ENCODE assay signal across 30 cellular contexts in genomic region chr3:49611714-49612113, GRCh38.
"Had no signal": no experiment of that assay in that cellular context is flagged by ENCODE, and none has a peak within 500 bp of the region (broad histone marks: within the 10 kb centered on the region; RNA-seq: fewer than 3 reads in every experiment).

No MANE protein-coding gene starts in this region.

- H3K4me3 ChIP-seq: cardiac muscle cell, coronary artery, dorsolateral prefrontal cortex, left ventricle myocardium inferior, lung, ovary, prostate gland, sigmoid colon, SK-N-MC, smooth muscle cell, upper lobe of left lung had no signal

- H3K27ac Mint-ChIP-seq: activated CD8-positive, alpha-beta T cell treated with anti-CD3 and anti-CD28 coated beads for 36 hours; activated naive CD4-positive, alpha-beta T cell treated with anti-CD3 and anti-CD28 coated beads, Interleukin-2, amount 10 ng/mL, durations not matched to agents 7 days and 5 days; naive B cell; nephron progenitor cell; stimulated activated memory B cell treated with anti-CD40 and anti-IgM and Interleukin-4, amounts not matched to agents 10 μg/mL and 1 μg/mL and 100 μg/mL, for 72 hours; stimulated activated naive CD8-positive, alpha-beta T cell treated with anti-CD3 and anti-CD28 coated beads, Interleukin-15, amount 100 ng/mL, for 72 hours; T-helper 1 cell treated with Interleukin-12 subunit alpha and Interleukin-12 subunit beta and Interleukin-4 antibody, amounts not matched to agents 30 μg/mL and 1 μg/mL, for 36 hours had no signal

- ATAC-seq: activated CD8-positive, alpha-beta T cell treated with anti-CD3 and anti-CD28 coated beads for 36 hours; stimulated activated memory B cell treated with anti-CD40 and anti-IgM and Interleukin-4, amounts not matched to agents 10 μg/mL and 1 μg/mL and 100 μg/mL, for 72 hours; stimulated activated naive CD8-positive, alpha-beta T cell treated with anti-CD3 and anti-CD28 coated beads, Interleukin-15, amount 100 ng/mL, for 72 hours had no signal

- H3K9me3 Mint-ChIP-seq: T-helper 1 cell treated with Interleukin-12 subunit alpha and Interleukin-12 subunit beta and Interleukin-4 antibody, amounts not matched to agents 30 μg/mL and 1 μg/mL, for 36 hours had no signal

- H3K4me3 Mint-ChIP-seq: activated CD8-positive, alpha-beta T cell treated with anti-CD3 and anti-CD28 coated beads for 36 hours; activated naive CD4-positive, alpha-beta T cell treated with anti-CD3 and anti-CD28 coated beads, Interleukin-2, amount 10 ng/mL, durations not matched to agents 7 days and 5 days; naive B cell; nephron progenitor cell; stimulated activated memory B cell treated with anti-CD40 and anti-IgM and Interleukin-4, amounts not matched to agents 10 μg/mL and 1 μg/mL and 100 μg/mL, for 72 hours; stimulated activated naive CD8-positive, alpha-beta T cell treated with anti-CD3 and anti-CD28 coated beads, Interleukin-15, amount 100 ng/mL, for 72 hours; T-helper 1 cell treated with Interleukin-12 subunit alpha and Interleukin-12 subunit beta and Interleukin-4 antibody, amounts not matched to agents 30 μg/mL and 1 μg/mL, for 36 hours had no signal

- DNase-seq: activated CD4-positive, alpha-beta T cell treated with anti-CD3 and anti-CD28 coated beads for 48 hours; activated CD8-positive, alpha-beta T cell treated with anti-CD3 and anti-CD28 coated beads for 36 hours; activated gamma-delta T cell; activated naive CD4-positive, alpha-beta T cell treated with anti-CD3 and anti-CD28 coated beads, Interleukin-2, amount 10 ng/mL, durations not matched to agents 7 days and 5 days; activated T-cell treated with anti-CD3 and anti-CD28 coated beads, Interleukin-2, amount 50 U/mL, for 1 hour; amygdala; cerebellar nuclear complex; dorsolateral prefrontal cortex; effector memory CD4-positive, alpha-beta T cell; left ventricle myocardium inferior; mesendoderm; naive B cell; nephron progenitor cell; ovary; retina; sigmoid colon; stimulated activated CD4-positive, alpha-beta T cell treated with anti-CD3 and anti-CD28 coated beads, Interleukin-1b, Interleukin-23, amount 100 ng/mL, for 48 hours; stimulated activated CD4-positive, alpha-beta T cell treated with anti-CD3 and anti-CD28 coated beads, Interleukin-4, amount 100 ng/mL, for 4 hours; stimulated activated CD8-positive, alpha-beta memory T cell treated with anti-CD3 and anti-CD28 coated beads, Interleukin-4, amount 100 ng/mL, for 48 hours; T-helper 9 cell; upper lobe of left lung had no signal

- H3K36me3 Mint-ChIP-seq: activated naive CD4-positive, alpha-beta T cell treated with anti-CD3 and anti-CD28 coated beads, Interleukin-2, amount 10 ng/mL, durations not matched to agents 7 days and 5 days; naive B cell had no signal

- H3K4me1 Mint-ChIP-seq: activated naive CD4-positive, alpha-beta T cell treated with anti-CD3 and anti-CD28 coated beads, Interleukin-2, amount 10 ng/mL, durations not matched to agents 7 days and 5 days; naive B cell; stimulated activated memory B cell treated with anti-CD40 and anti-IgM and Interleukin-4, amounts not matched to agents 10 μg/mL and 1 μg/mL and 100 μg/mL, for 72 hours; stimulated activated naive CD8-positive, alpha-beta T cell treated with anti-CD3 and anti-CD28 coated beads, Interleukin-15, amount 100 ng/mL, for 72 hours had no signal

- H3K27me3 Mint-ChIP-seq: activated CD8-positive, alpha-beta T cell treated with anti-CD3 and anti-CD28 coated beads for 36 hours; stimulated activated memory B cell treated with anti-CD40 and anti-IgM and Interleukin-4, amounts not matched to agents 10 μg/mL and 1 μg/mL and 100 μg/mL, for 72 hours; stimulated activated naive CD8-positive, alpha-beta T cell treated with anti-CD3 and anti-CD28 coated beads, Interleukin-15, amount 100 ng/mL, for 72 hours had no signal
